Comparison of ENCODE assay signal across 17 cellular contexts in genomic region chr1:37305841-37306240, GRCh38.
DNase-seq lines count a peak whose midpoint lies in the region; ATAC-seq and TF ChIP-seq lines count a peak whose summit lies in the region.
"Had no signal": no experiment of that assay in that cellular context is flagged by ENCODE, and none has a peak within 500 bp of the region (broad histone marks: within the 10 kb centered on the region; RNA-seq: fewer than 3 reads in every experiment).

No MANE protein-coding gene starts in this region.

- WGBS in heart left ventricle, 4 donors, result 35 to 52% (median 40%) methylated on average over 7 of the region's 7 CpGs

- intact Hi-C loops in heart left ventricle (cut with DNase I), result no loop called here

- no peak for ATAC-seq in heart left ventricle
- ATAC-seq: T-cell had no signal

- DNase-seq in D341Med (ENCODE audit: low spot score) (peak; percentile 37), NCI-H146 (lab: John Stamatoyannopoulos, UW) (peak; percentile 78), NCI-H524 (lab: John Stamatoyannopoulos, UW) (peak; percentile 14 to 71), glutamatergic neuron (peak; percentile 52), medulla oblongata (ENCODE audit: extremely low spot score) (no peak), erythroblast (lab: John Stamatoyannopoulos, UW) (no peak), heart left ventricle (no peak)
- no peak for DNase-seq in stimulated activated CD4-positive, alpha-beta T cell treated with anti-CD3 and anti-CD28 coated beads, Interleukin-4, amount 100 ng/mL, for 1 hour
- DNase-seq: AML-193, H9, MG63, NCI-H1105 treated with DMSO at 0.1 percent for 48 hours, NCI-H2081 treated with DMSO at 0.1 percent for 48 hours, NCI-H526, PC-9, T-cell had no signal

- H3K9me3 ChIP-seq in heart left ventricle, result no peaks in the 10 kb centered on the region
- H3K9me3 ChIP-seq: MG63 had no signal

- H3K4me1 ChIP-seq in heart left ventricle, result no peaks in the 10 kb centered on the region

- no peaks in the 10 kb centered on the region for H3K36me3 Mint-ChIP-seq in glutamatergic neuron (ENCODE audit: unreplicated experiment)
- H3K36me3 Mint-ChIP-seq: T-cell had no signal

- H3K4me3 ChIP-seq in heart left ventricle, result no peak overlapping the region
- H3K4me3 ChIP-seq: MG63, PC-9, SK-N-MC had no signal

- H3K27ac ChIP-seq in heart left ventricle, result no peak overlapping the region
- H3K27ac ChIP-seq: PC-9, SK-N-MC had no signal

- H3K27ac Mint-ChIP-seq in glutamatergic neuron (ENCODE audit: unreplicated experiment), result peak overlapping the region; percentile 90
- H3K27ac Mint-ChIP-seq: T-cell had no signal

- no peak for TF ChIP-seq CTCF in glutamatergic neuron (IDR thresholded peaks at IDR 0.05; ENCODE audit: partially characterized antibody, unreplicated experiment)
- TF ChIP-seq CTCF in heart left ventricle (IDR thresholded peaks at IDR 0.05), result no peak

- no peaks in the 10 kb centered on the region for H3K36me3 ChIP-seq in heart left ventricle
- H3K36me3 ChIP-seq: MG63 had no signal

- TF ChIP-seq POLR2A in erythroblast (IDR thresholded peaks at IDR 0.05; ENCODE audit: low read length) (no peak), heart left ventricle (IDR thresholded peaks at IDR 0.05) (no peak)

- peaks cover 0 to 28% (median 3%) of the 10 kb centered on the region in 9 donors for H3K27me3 ChIP-seq in heart left ventricle

- peak overlapping the region; percentile 22 for H3K4me3 Mint-ChIP-seq in glutamatergic neuron (ENCODE audit: unreplicated experiment)
- H3K4me3 Mint-ChIP-seq: H9, T-cell had no signal

- peaks cover 3% of the 10 kb centered on the region for H3K9me3 Mint-ChIP-seq in glutamatergic neuron (ENCODE audit: unreplicated experiment)
- H3K9me3 Mint-ChIP-seq: H9, T-cell had no signal

- peaks cover 7% of the 10 kb centered on the region for H3K27me3 Mint-ChIP-seq in glutamatergic neuron (ENCODE audit: unreplicated experiment)

- peaks cover 4% of the 10 kb centered on the region for H3K4me1 Mint-ChIP-seq in glutamatergic neuron (ENCODE audit: low read depth, unreplicated experiment)
- H3K4me1 Mint-ChIP-seq: T-cell had no signal

Comparison
In these comparisons a context has a peak if more than half of its experiments do, and no peak if none do; other contexts are left out.
1. DNase-seq: peak in D341Med (single experiment), NCI-H146 (single experiment), NCI-H524 (2 of 2) and glutamatergic neuron (single experiment); none in medulla oblongata (single experiment), erythroblast (0 of 2), heart left ventricle (0 of 5) and stimulated activated CD4-positive, alpha-beta T cell treated with anti-CD3 and anti-CD28 coated beads, Interleukin-4, amount 100 ng/mL, for 1 hour (single experiment).